ENCODE assay signal across 16 cellular contexts in genomic region chr20:23148721-23149570, GRCh38.
DNase-seq lines count a peak whose midpoint lies in the region; ATAC-seq, FAIRE-seq and TF ChIP-seq lines count a peak whose summit lies in the region.
"Had no signal": no experiment of that assay in that cellular context is flagged by ENCODE, and none has a peak within 500 bp of the region (broad histone marks: within the 10 kb centered on the region; RNA-seq: fewer than 3 reads in every experiment).

No MANE protein-coding gene starts in this region.

- H3K27me3 Mint-ChIP-seq in T-helper 1 cell treated with Interleukin-12 subunit alpha and Interleukin-12 subunit beta and Interleukin-4 antibody, amounts not matched to agents 30 μg/mL and 1 μg/mL, for 36 hours (ENCODE audit: low read depth) = no peaks in the 10 kb centered on the region
- no peaks in the 10 kb centered on the region for H3K27me3 Mint-ChIP-seq in activated T-helper 17 cell treated with anti-CD3 and anti-CD28 coated beads, Interleukin-2, amount 50 U/mL, for 72 hours

- H3K9ac ChIP-seq in keratinocyte (ENCODE audit: control insufficient read depth, extremely low read depth, insufficient read depth, low read length) = no peak overlapping the region

- H3K36me3 ChIP-seq in keratinocyte (ENCODE audit: control insufficient read depth in 2 of 2, extremely low read depth in 1 of 2, insufficient read depth in 2 of 2, low read length in 2 of 2) (no peaks in the 10 kb centered on the region), spleen (no peaks in the 10 kb centered on the region)

- no peak overlapping the region for H2AFZ ChIP-seq in keratinocyte (ENCODE audit: control insufficient read depth, low read length)

- TF ChIP-seq CTCF in keratinocyte (optimal IDR thresholded peaks at IDR 0.05 in 1 of 3, IDR thresholded peaks at IDR 0.05 in 1 of 3, conservative IDR thresholded peaks at IDR 0.05 in 1 of 3; ENCODE audit: extremely low read depth in 1 of 3, insufficient read depth in 2 of 3, low read length in 3 of 3) (no peak), spleen (IDR thresholded peaks at IDR 0.05 in 8 of 11, conservative IDR thresholded peaks at IDR 0.05 in 3 of 11) (no peak)

- H3K4me3 ChIP-seq in keratinocyte (ENCODE audit: control insufficient read depth in 2 of 3, extremely low read depth in 1 of 3, insufficient read depth in 2 of 3, low read depth in 1 of 3, low read length in 3 of 3) = no peak overlapping the region
- peak overlapping the region in 1 of 8 donors; percentile 47 for H3K4me3 ChIP-seq in spleen

- H3K27ac ChIP-seq in keratinocyte (ENCODE audit: control insufficient read depth, insufficient read depth, low read length) (peak overlapping the region; percentile 50), spleen (peak overlapping the region in 6 of 8 donors; percentile 68 to 90 (median 81))

- H3K27ac Mint-ChIP-seq in T-helper 1 cell treated with Interleukin-12 subunit alpha and Interleukin-12 subunit beta and Interleukin-4 antibody, amounts not matched to agents 30 μg/mL and 1 μg/mL, for 36 hours = peak overlapping the region; percentile 91
- peak overlapping the region; percentile 88 for H3K27ac Mint-ChIP-seq in activated T-helper 17 cell treated with anti-CD3 and anti-CD28 coated beads, Interleukin-2, amount 50 U/mL, for 72 hours
- H3K27ac Mint-ChIP-seq: CD8-positive, alpha-beta T cell had no signal

- FAIRE-seq in keratinocyte (lab: Jason Lieb, UNC) = peak; percentile 34

- no peaks in the 10 kb centered on the region for H4K20me1 ChIP-seq in keratinocyte (ENCODE audit: control insufficient read depth, extremely low read depth, insufficient read depth, low read length)

- no peaks in the 10 kb centered on the region for H3K9me3 ChIP-seq in keratinocyte (ENCODE audit: control insufficient read depth, low read depth, low read length)
- no peaks in the 10 kb centered on the region for H3K9me3 ChIP-seq in spleen

- ATAC-seq in activated T-helper 17 cell treated with anti-CD3 and anti-CD28 coated beads, Interleukin-2, amount 50 U/mL, for 72 hours (replicated peaks) = no peak
- ATAC-seq in HG02981 (IDR thresholded peaks at IDR 0.05; ENCODE audit: unreplicated experiment) = no peak
- ATAC-seq: CD8-positive, alpha-beta T cell had no signal

- no peaks in the 10 kb centered on the region for H3K9me3 Mint-ChIP-seq in T-helper 1 cell treated with Interleukin-12 subunit alpha and Interleukin-12 subunit beta and Interleukin-4 antibody, amounts not matched to agents 30 μg/mL and 1 μg/mL, for 36 hours
- H3K9me3 Mint-ChIP-seq in activated T-helper 17 cell treated with anti-CD3 and anti-CD28 coated beads, Interleukin-2, amount 50 U/mL, for 72 hours = no peaks in the 10 kb centered on the region
- H3K9me3 Mint-ChIP-seq: activated T-cell treated with anti-CD3 and anti-CD28 coated beads, Interleukin-2, amount 50 U/mL, for 72 hours; CD8-positive, alpha-beta T cell had no signal

- peak overlapping the region; percentile 6 for H3K4me2 ChIP-seq in keratinocyte (ENCODE audit: control insufficient read depth, extremely low read depth, insufficient read depth, low read depth, low read length)

- intact Hi-C loops in spleen (cut with DNase I; ENCODE audit: low total_unique reads) = no loop called here

- no peaks in the 10 kb centered on the region for H3K79me2 ChIP-seq in keratinocyte (ENCODE audit: control insufficient read depth, insufficient read depth, low read length)

- 84 to 91% (median 87%) methylated on average over 9 to 10 of the region's 10 CpGs for WGBS in spleen, 5 donors

- TF ChIP-seq POLR2A in spleen (IDR thresholded peaks at IDR 0.05) = no peak

- H3K4me3 Mint-ChIP-seq in T-helper 1 cell treated with Interleukin-12 subunit alpha and Interleukin-12 subunit beta and Interleukin-4 antibody, amounts not matched to agents 30 μg/mL and 1 μg/mL, for 36 hours = no peak overlapping the region
- peak overlapping the region; percentile 65 for H3K4me3 Mint-ChIP-seq in activated T-helper 17 cell treated with anti-CD3 and anti-CD28 coated beads, Interleukin-2, amount 50 U/mL, for 72 hours
- H3K4me3 Mint-ChIP-seq: CD8-positive, alpha-beta T cell; nephron progenitor cell had no signal

- H3K27me3 ChIP-seq in keratinocyte (ENCODE audit: control insufficient read depth, extremely low read depth, insufficient read depth, low read length) (no peaks in the 10 kb centered on the region), spleen (replicated peaks in 1 of 7) (peaks cover 0 to 4% (median 0%) of the 10 kb centered on the region in 7 donors)

- dilution Hi-C loops in keratinocyte (cut with MboI; ENCODE audit: extremely low pct_ligation_motif_present, low sequenced_read_pairs) = no loop called here

- no peaks in the 10 kb centered on the region for H3K9me1 ChIP-seq in keratinocyte (ENCODE audit: control insufficient read depth, extremely low read depth, insufficient read depth, low read length)

- peaks cover 57% of the 10 kb centered on the region for H3K4me1 Mint-ChIP-seq in T-helper 1 cell treated with Interleukin-12 subunit alpha and Interleukin-12 subunit beta and Interleukin-4 antibody, amounts not matched to agents 30 μg/mL and 1 μg/mL, for 36 hours (ENCODE audit: low read depth)
- peaks cover 12% of the 10 kb centered on the region for H3K4me1 Mint-ChIP-seq in activated T-helper 17 cell treated with anti-CD3 and anti-CD28 coated beads, Interleukin-2, amount 50 U/mL, for 72 hours

- DNase-seq in T-helper 1 cell (no peak), keratinocyte (ENCODE audit: low read depth, low spot score) (no peak), spleen (no peak), activated gamma-delta T cell (lab: John Stamatoyannopoulos, UW) (no peak)
- no peak for DNase-seq in effector CD4-positive, alpha-beta T cell
- DNase-seq: 8988T; activated CD4-positive, CD25-positive, alpha-beta regulatory T cell treated with anti-CD3 and anti-CD28 coated beads, Interleukin-2, amount 50 U/mL, for 72 hours; activated T-cell treated with anti-CD3 and anti-CD28 coated beads, Interleukin-2, amount 50 U/mL, for 72 hours; GF-D8; NCI-H1092; NCI-H2227 treated with DMSO at 0.1 percent for 48 hours; nephron progenitor cell had no signal

- H3K4me1 ChIP-seq in keratinocyte (ENCODE audit: control insufficient read depth, extremely low read depth, insufficient read depth, low read length) = peaks cover 23% of the 10 kb centered on the region
- peaks cover 14 to 88% (median 54%) of the 10 kb centered on the region in 6 donors for H3K4me1 ChIP-seq in spleen

- no peaks in the 10 kb centered on the region for H3K36me3 Mint-ChIP-seq in T-helper 1 cell treated with Interleukin-12 subunit alpha and Interleukin-12 subunit beta and Interleukin-4 antibody, amounts not matched to agents 30 μg/mL and 1 μg/mL, for 36 hours (ENCODE audit: low read depth)
- no peaks in the 10 kb centered on the region for H3K36me3 Mint-ChIP-seq in activated T-helper 17 cell treated with anti-CD3 and anti-CD28 coated beads, Interleukin-2, amount 50 U/mL, for 72 hours (ENCODE audit: low read depth)
- H3K36me3 Mint-ChIP-seq: CD8-positive, alpha-beta T cell had no signal
